In genomic region chr13:26760835-26761582, GRCh38 we compare ENCODE assay signal across 14 cellular contexts. TPM values are rescaled to one million over a fixed set of nuclear protein-coding genes. Genes with fewer than 3 reads are reported as not detected.
A peak's percentile ranks its signal among the peaks of the same experiment; 100 is the strongest.
DNase-seq lines count a peak whose midpoint lies in the region; ATAC-seq and TF ChIP-seq lines count a peak whose summit lies in the region.
"Had no signal": no experiment of that assay in that cellular context is flagged by ENCODE, and none has a peak within 500 bp of the region (broad histone marks: within the 10 kb centered on the region; RNA-seq: fewer than 3 reads in every experiment).

No MANE protein-coding gene starts in this region.

- DNase-seq in DMS53 (lab: John Stamatoyannopoulos, UW) (peak; percentile 52), NB4 (ENCODE audit: low read depth) (peak; percentile 12), dorsolateral prefrontal cortex (peak in 2 of 10 donors; percentile 38 to 51), nephron progenitor cell (peak; percentile 43)
- no peak for DNase-seq in activated CD8-positive, alpha-beta memory T cell treated with anti-CD3 and anti-CD28 coated beads, Interleukin-2, amount 50 U/mL, for 48 hours
- DNase-seq in effector CD8-positive, alpha-beta T cell (lab: John Stamatoyannopoulos, UW): no peak
- DNase-seq: activated effector memory CD4-positive, alpha-beta T cell treated with anti-CD3 and anti-CD28 coated beads, Interleukin-2, amount 50 U/mL, for 16 hours; mesenchymal stem cell; NCI-H510A treated with DMSO at 0.1 percent for 48 hours; stimulated activated CD4-positive, alpha-beta T cell treated with anti-CD3 and anti-CD28 coated beads, Interleukin-12 subunit alpha, Interleukin-12 subunit beta, amount 100 ng/mL, for 4 hours had no signal

- peak overlapping the region in 30 of 59 donors; percentile 4 to 80 (median 59) for H3K27ac ChIP-seq in dorsolateral prefrontal cortex

- no peak for TF ChIP-seq POLR2A in NB4 (IDR thresholded peaks at IDR 0.05; ENCODE audit: extremely low read depth, insufficient read length)

- H3K9me3 Mint-ChIP-seq in nephron progenitor cell: peaks cover 12% of the 10 kb centered on the region
- H3K9me3 Mint-ChIP-seq: T-helper 2 cell treated with Interferon-gamma antibody and Interleukin-4, amounts not matched to agents 5 μg/mL and 100 μg/mL, for 36 hours had no signal

- H3K36me3 Mint-ChIP-seq in nephron progenitor cell (ENCODE audit: low read depth): no peaks in the 10 kb centered on the region

- no peak overlapping the region for H3K27ac Mint-ChIP-seq in nephron progenitor cell
- H3K27ac Mint-ChIP-seq: T-helper 2 cell treated with Interferon-gamma antibody and Interleukin-4, amounts not matched to agents 5 μg/mL and 100 μg/mL, for 36 hours had no signal

- ATAC-seq in GM19397 (IDR thresholded peaks at IDR 0.05; ENCODE audit: unreplicated experiment) (no peak), esophagus mucosa (no peak)

- H3K4me3 ChIP-seq in NB4 (ENCODE audit: low read depth, low read length) (no peak overlapping the region), dorsolateral prefrontal cortex (peak overlapping the region in 58 of 59 donors; percentile 29 to 83 (median 62))

- intact Hi-C loops in dorsolateral prefrontal cortex (cut with DNase I): loop anchor here (5.0 kb wide), 2 partner anchors 101 to 111 kb away; no protein-coding TSS in a partner anchor

- peaks cover 17% of the 10 kb centered on the region for H3K4me1 Mint-ChIP-seq in nephron progenitor cell

- peak overlapping the region; percentile 69 for H3K4me3 Mint-ChIP-seq in nephron progenitor cell
- H3K4me3 Mint-ChIP-seq: T-helper 2 cell treated with Interferon-gamma antibody and Interleukin-4, amounts not matched to agents 5 μg/mL and 100 μg/mL, for 36 hours had no signal

- TF ChIP-seq CTCF in NB4 (IDR thresholded peaks at IDR 0.05; ENCODE audit: low read depth, low read length) (no peak), dorsolateral prefrontal cortex (IDR thresholded peaks at IDR 0.05 in 54 of 56, conservative IDR thresholded peaks at IDR 0.05 in 2 of 56; ENCODE audit: low read depth in 1 of 56, partially characterized antibody in 56 of 56) (no peak), nephron progenitor cell (IDR thresholded peaks at IDR 0.05) (no peak)

- H3K27me3 ChIP-seq in dorsolateral prefrontal cortex: peaks cover 0 to 20% (median 0%) of the 10 kb centered on the region in 45 donors

- peaks cover 95% of the 10 kb centered on the region for H3K27me3 Mint-ChIP-seq in nephron progenitor cell (ENCODE audit: low read depth, poor library complexity)

RNA-seq across cellular contexts. Expression of gene GPR12, which starts 0.4 kb away (rescaled TPM):
- 10 to 100 TPM in 119 of 120 experiments, 1 to 10 TPM in 1; 6.1 to 27.7 (median 17.8) TPM for total RNA-seq in dorsolateral prefrontal cortex
- total RNA-seq in esophagus mucosa: 0.16 TPM
- total RNA-seq: epithelial cell of proximal tubule had no signal

Comparison
In these comparisons a context has a peak if more than half of its experiments do, and no peak if none do; other contexts are left out.
1. DNase-seq: peak in DMS53 (single experiment), NB4 (single experiment) and nephron progenitor cell (single experiment); none in activated CD8-positive, alpha-beta memory T cell treated with anti-CD3 and anti-CD28 coated beads, Interleukin-2, amount 50 U/mL, for 48 hours (single experiment) and effector CD8-positive, alpha-beta T cell (single experiment).